Comparison of ENCODE assay signal across 24 cellular contexts in genomic region chr14:65588426-65589140, GRCh38.
DNase-seq lines count a peak whose midpoint lies in the region; ATAC-seq, FAIRE-seq and TF ChIP-seq lines count a peak whose summit lies in the region.
"Had no signal": no experiment of that assay in that cellular context is flagged by ENCODE, and none has a peak within 500 bp of the region (broad histone marks: within the 10 kb centered on the region; RNA-seq: fewer than 3 reads in every experiment).

No MANE protein-coding gene starts in this region.

- H3K9ac ChIP-seq in SK-N-MC (ENCODE audit: insufficient read length) = no peak overlapping the region

- H3K36me3 ChIP-seq in SK-N-MC (ENCODE audit: insufficient read depth, low read length) = peaks cover 13% of the 10 kb centered on the region
- H3K36me3 ChIP-seq: esophagus muscularis mucosa, transverse colon had no signal

- DNase-seq in DMS79 (lab: John Stamatoyannopoulos, UW) (peak; percentile 38), H54 (ENCODE audit: insufficient read length, low spot score) (no peak), SK-N-MC (ENCODE audit: low read depth, low spot score) (no peak), fibroblast of the aortic adventitia (ENCODE audit: low read depth) (peak; percentile 28), NOMO-1 treated with dmso at 0.1 percent for 144 hours (lab: John Stamatoyannopoulos, UW; ENCODE audit: unreplicated experiment) (no peak), HCEC 1CT (no peak)
- DNase-seq: activated CD4-positive, CD25-positive, alpha-beta regulatory T cell treated with anti-CD3 and anti-CD28 coated beads, Interleukin-2, amount 50 U/mL, for 72 hours; activated CD8-positive, alpha-beta T cell treated with anti-CD3 and anti-CD28 coated beads, Interleukin-2, amount 10 ng/mL, durations not matched to agents 7 days and 5 days; activated naive CD4-positive, alpha-beta T cell treated with anti-CD3 and anti-CD28 coated beads, Interleukin-2, amount 50 U/mL, for 16 hours; activated T-cell treated with anti-CD3 and anti-CD28 coated beads, Interleukin-2, amount 50 U/mL, for 24 hours; aorta; CD8-positive, alpha-beta T cell; DMS153; effector memory CD4-positive, alpha-beta T cell; left ventricle myocardium superior; NCI-H1694; NCI-H510A; small intestine; stimulated activated CD4-positive, alpha-beta T cell treated with anti-CD3 and anti-CD28 coated beads, Interleukin-2, amount 100 ng/mL, for 48 hours; transverse colon had no signal

- no peak for TF ChIP-seq CTCF in fibroblast of the aortic adventitia (IDR thresholded peaks at IDR 0.05; ENCODE audit: insufficient read depth, low read length)

- no peak overlapping the region for H3K4me3 ChIP-seq in SK-N-MC
- no peak overlapping the region for H3K4me3 ChIP-seq in fibroblast of the aortic adventitia (ENCODE audit: low read depth, low read length)
- H3K4me3 ChIP-seq: esophagus muscularis mucosa, transverse colon had no signal

- no peaks in the 10 kb centered on the region for H3K9me3 ChIP-seq in SK-N-MC (ENCODE audit: low read depth, low read length)
- H3K9me3 ChIP-seq: esophagus muscularis mucosa, transverse colon had no signal

- peak overlapping the region; percentile 73; the same call in 1 of the 2 replicates for H3K27ac ChIP-seq in SK-N-MC
- H3K27ac ChIP-seq: esophagus muscularis mucosa, transverse colon had no signal

- ATAC-seq in HG03039 (IDR thresholded peaks at IDR 0.05; ENCODE audit: unreplicated experiment) (no peak), HG03354 (IDR thresholded peaks at IDR 0.05; ENCODE audit: poor library complexity, severe bottlenecking, unreplicated experiment) (no peak)
- ATAC-seq: activated CD8-positive, alpha-beta T cell treated with anti-CD3 and anti-CD28 coated beads, Interleukin-2, amount 10 ng/mL, durations not matched to agents 7 days and 5 days; CD8-positive, alpha-beta T cell; HCT116; left ventricle myocardium superior had no signal

- no peak for TF ChIP-seq POLR2A in H54 (IDR thresholded peaks at IDR 0.05; ENCODE audit: low read depth, low read length)

- peak; percentile 61 for FAIRE-seq in H54 (lab: Jason Lieb, UNC)
- FAIRE-seq: small intestine had no signal

Comparison
In these comparisons a context has a peak if more than half of its experiments do, and no peak if none do; other contexts are left out.
1. DNase-seq: peak in DMS79 (single experiment) and fibroblast of the aortic adventitia (single experiment); none in H54 (single experiment), SK-N-MC (single experiment), NOMO-1 treated with dmso at 0.1 percent for 144 hours (single experiment) and HCEC 1CT (single experiment).